ENCODE assay signal across 26 cellular contexts in the genomic region with DNA sequence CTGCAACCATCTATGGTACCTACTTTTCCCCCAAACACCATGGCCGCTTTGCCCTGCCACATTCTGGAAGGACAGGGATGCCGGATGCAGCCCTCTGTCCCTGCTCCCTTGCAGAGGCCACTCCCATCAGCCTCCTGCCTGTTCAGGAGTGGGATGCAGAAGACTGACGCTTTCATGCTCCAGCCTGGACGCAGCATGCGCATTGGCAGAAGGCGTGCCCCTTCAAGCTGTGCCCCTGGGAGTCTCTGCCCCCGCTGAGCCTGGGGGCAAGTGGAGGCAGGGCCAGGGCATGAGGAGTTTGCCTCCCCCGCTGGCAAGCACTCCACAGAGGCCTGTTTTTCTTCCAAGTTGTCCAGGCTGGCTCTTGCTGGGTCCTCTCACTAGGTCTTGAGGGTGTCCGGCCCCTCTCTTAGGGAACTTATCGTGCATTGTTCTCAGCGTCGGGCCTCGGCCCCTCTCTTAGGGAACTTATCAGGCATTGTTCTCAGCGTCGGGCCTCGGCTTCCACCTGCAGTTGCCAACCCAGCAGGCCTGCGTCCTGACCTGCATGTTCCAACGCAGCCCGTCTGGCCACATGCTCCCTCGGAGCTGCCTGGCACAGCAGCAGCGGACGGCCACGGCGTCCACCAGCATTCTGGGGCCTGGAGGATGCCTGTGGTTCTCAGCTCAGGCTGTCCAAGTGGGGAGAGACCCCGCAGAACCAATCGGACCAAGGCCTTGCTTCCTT. TPM values are rescaled to one million over a fixed set of nuclear protein-coding genes. Genes with fewer than 3 reads are reported as not detected.
DNase-seq lines count a peak whose midpoint lies in the region; ATAC-seq, FAIRE-seq and TF ChIP-seq lines count a peak whose summit lies in the region.
"Had no signal": no experiment of that assay in that cellular context is flagged by ENCODE, and none has a peak within 500 bp of the region (broad histone marks: within the 10 kb centered on the region; RNA-seq: fewer than 3 reads in every experiment).

No MANE protein-coding gene starts in this region.

- no peak overlapping the region for H3K4me2 ChIP-seq in HepG2 (ENCODE audit: low read depth, low read length)
- H3K4me2 ChIP-seq: PC-9 had no signal

- no peak for FAIRE-seq in HepG2 (lab: Jason Lieb, UNC)

- no peak for TF ChIP-seq EP300 in HepG2 (IDR thresholded peaks at IDR 0.05; ENCODE audit: low read depth in 2 of 2, low read length in 2 of 2)
- no peak for TF ChIP-seq EP300 in HepG2 (CRISPR knock-in tag; IDR thresholded peaks at IDR 0.05; ENCODE audit: borderline replicate concordance)
- TF ChIP-seq EP300 in stomach (IDR thresholded peaks at IDR 0.05) = no peak

- no peak for ATAC-seq in activated T-cell treated with anti-CD3 and anti-CD28 coated beads, Interleukin-2, amount 50 U/mL, for 4 hours
- no peak for ATAC-seq in HepG2
- ATAC-seq: Right ventricle myocardium inferior had no signal

- intact Hi-C loops in HepG2 (cut with micrococcal nuclease; ENCODE audit: unreplicated experiment) (no loop called here), stomach (cut with DNase I; ENCODE audit: low total_unique reads) (loop anchor here (10.0 kb wide), 1 partner anchor 195 kb away; no protein-coding TSS in a partner anchor)

- CTCF ChIA-PET in HepG2 (lab: Yijun Ruan, JAX; ENCODE audit: low intra/inter-chr PET ratio, low total read pairs) = no interaction called here

- no peaks in the 10 kb centered on the region for H4K20me1 ChIP-seq in HepG2 (ENCODE audit: insufficient read depth, low read length)

- H3K4me1 Mint-ChIP-seq in activated T-cell treated with anti-CD3 and anti-CD28 coated beads, Interleukin-2, amount 50 U/mL, for 4 hours (ENCODE audit: low read depth) = no peaks in the 10 kb centered on the region
- H3K4me1 Mint-ChIP-seq: CD14-positive monocyte, immature natural killer cell had no signal

- no peaks in the 10 kb centered on the region for H3K36me3 Mint-ChIP-seq in activated T-cell treated with anti-CD3 and anti-CD28 coated beads, Interleukin-2, amount 50 U/mL, for 4 hours (ENCODE audit: insufficient read depth)
- H3K36me3 Mint-ChIP-seq: CD14-positive monocyte had no signal

- H3K4me3 Mint-ChIP-seq in activated T-cell treated with anti-CD3 and anti-CD28 coated beads, Interleukin-2, amount 50 U/mL, for 4 hours = no peak overlapping the region
- H3K4me3 Mint-ChIP-seq: CD14-positive monocyte, HFFc6, immature natural killer cell had no signal

- no peaks in the 10 kb centered on the region for H3K9me3 Mint-ChIP-seq in activated T-cell treated with anti-CD3 and anti-CD28 coated beads, Interleukin-2, amount 50 U/mL, for 4 hours
- H3K9me3 Mint-ChIP-seq: HFFc6, immature natural killer cell had no signal

- H3K27ac ChIP-seq in HepG2 (ENCODE audit: extremely low read length, insufficient read depth, low read length) (no peak overlapping the region), stomach (no peak overlapping the region)
- H3K27ac ChIP-seq: ascending aorta, cardiac muscle cell, coronary artery, epithelial cell of prostate, neutrophil, PC-9 had no signal

- TF ChIP-seq RAD21 in HepG2 (CRISPR knock-in tag; IDR thresholded peaks at IDR 0.05) = no peak

- no peak for TF ChIP-seq POLR2A in HepG2 (IDR thresholded peaks at IDR 0.05; ENCODE audit: insufficient read depth in 1 of 2, low read depth in 2 of 2, low read length in 2 of 2)
- no peak for TF ChIP-seq POLR2A in stomach (IDR thresholded peaks at IDR 0.05)

- H3K79me2 ChIP-seq in HepG2 (ENCODE audit: insufficient read depth, low read length) = no peaks in the 10 kb centered on the region

- no peak overlapping the region for H3K9ac ChIP-seq in HepG2 (ENCODE audit: insufficient read depth, low read depth, low read length)

- in situ Hi-C loops in HepG2 (cut with HindIII; ENCODE audit: extremely low pct_ligation_motif_present, low pct_unique_long_range_greater_than_20kb) = no loop called here

- H3K27me3 ChIP-seq in HepG2 (ENCODE audit: control insufficient read depth in 1 of 2, insufficient read depth in 2 of 2, low read length in 2 of 2) = no peaks in the 10 kb centered on the region; a peak in 1 of 5 replicates
- H3K27me3 ChIP-seq in stomach = peaks cover 0 to 14% (median 0%) of the 10 kb centered on the region in 3 donors
- no peaks in the 10 kb centered on the region for H3K27me3 ChIP-seq in H7 (ENCODE audit: control insufficient read depth, insufficient read depth, low read length)
- H3K27me3 ChIP-seq: ascending aorta, cardiac muscle cell had no signal

- POLR2A ChIA-PET in HepG2 (lab: Yijun Ruan, JAX) = no interaction called here

- H3K4me3 ChIP-seq in HepG2 (replicated peaks in 1 of 3; ENCODE audit: insufficient read depth in 1 of 3, low read depth in 2 of 3, low read length in 3 of 3) = no peak overlapping the region
- H3K4me3 ChIP-seq in stomach = no peak overlapping the region
- no peak overlapping the region for H3K4me3 ChIP-seq in H7 (ENCODE audit: insufficient read depth, low read depth, low read length)
- H3K4me3 ChIP-seq: ascending aorta, cardiac muscle cell, coronary artery, PC-9 had no signal

- BruUV-seq in HepG2 (replicated peaks; lab: Mats Ljungman, UMichigan) = no TSS peak

- TF ChIP-seq CTCF in HepG2 (CRISPR knock-in tag; IDR thresholded peaks at IDR 0.05) (no peak), stomach (IDR thresholded peaks at IDR 0.05) (no peak)

- H3K9me3 ChIP-seq in HepG2 (ENCODE audit: low read length) = no peaks in the 10 kb centered on the region
- H3K9me3 ChIP-seq in stomach = no peaks in the 10 kb centered on the region
- H3K9me3 ChIP-seq: ascending aorta, neutrophil had no signal

- WGBS in HepG2 (ENCODE audit: low lambda C conversion rate) = 96% methylated on average over 10 of the region's 26 CpGs
- 85 to 90% (median 89%) methylated on average over 19 to 26 of the region's 26 CpGs for WGBS in stomach, 5 donors

- H3K27me3 Mint-ChIP-seq in activated T-cell treated with anti-CD3 and anti-CD28 coated beads, Interleukin-2, amount 50 U/mL, for 4 hours (ENCODE audit: low read depth) = peaks cover 6% of the 10 kb centered on the region

- H3K4me1 ChIP-seq in HepG2 (ENCODE audit: insufficient read depth, low read length) = no peaks in the 10 kb centered on the region
- H3K4me1 ChIP-seq in stomach = no peaks in the 10 kb centered on the region
- H3K4me1 ChIP-seq: ascending aorta had no signal

- peak; percentile 5 for DNase-seq in activated T-cell treated with anti-CD3 and anti-CD28 coated beads, Interleukin-2, amount 50 U/mL, for 1 hour
- DNase-seq in activated T-cell treated with anti-CD3 and anti-CD28 coated beads, Interleukin-2, amount 50 U/mL, for 4 hours = no peak
- DNase-seq in NCI-H1417 treated with DMSO at 0.1 percent for 48 hours (lab: John Stamatoyannopoulos, UW) (peak; percentile 10), HepG2 (ENCODE audit: low spot score) (no peak), stomach (peak; percentile 17), AG20443 (ENCODE audit: low spot score) (no peak), H7 (no peak)
- no peak for DNase-seq in activated CD4-positive, CD25-positive, alpha-beta regulatory T cell (lab: John Stamatoyannopoulos, UW)
- DNase-seq: activated gamma-delta T cell treated with Interleukin-2 at 50 U/mL for 16 hours; effector CD8-positive, alpha-beta T cell; HFFc6; hypothalamus; immature natural killer cell; NCI-H1048; NCI-H187 treated with DMSO at 0.1 percent for 48 hours; NCI-H526 treated with DMSO at 0.1 percent for 48 hours; PC-9; stimulated activated CD4-positive, alpha-beta T cell treated with anti-CD3 and anti-CD28 coated beads, Interleukin-4, amount 100 ng/mL, for 24 hours; trophoblast cell had no signal

- H2AFZ ChIP-seq in HepG2 (ENCODE audit: low read length) = no peak overlapping the region
- H2AFZ ChIP-seq: PC-9 had no signal

- H3K36me3 ChIP-seq in HepG2 (replicated peaks in 1 of 2; ENCODE audit: control insufficient read depth in 1 of 2, insufficient read depth in 2 of 2, low read length in 2 of 2) = peaks cover 16 to 23% of the 10 kb centered on the region in 2 experiments; a peak in 4 of 5 replicates
- peaks cover 0 to 32% (median 0%) of the 10 kb centered on the region in 4 donors for H3K36me3 ChIP-seq in stomach
- no peaks in the 10 kb centered on the region for H3K36me3 ChIP-seq in H7 (replicated peaks; ENCODE audit: control insufficient read depth, insufficient read depth, low read length)
- H3K36me3 ChIP-seq: ascending aorta, cardiac muscle cell, neutrophil had no signal

RNA-seq across cellular contexts. Expression of a gene that starts 14.6 kb away (rescaled TPM):
- total RNA-seq in activated T-cell treated with anti-CD3 and anti-CD28 coated beads, Interleukin-2, amount 50 U/mL, for 4 hours = 100 to 1,000 TPM; 229 to 264 (median 233) TPM
- total RNA-seq in HepG2 (2016; rRNA removed; fragmentation: Illumina TruSeq; extraction: Trizol) = 41.2 and 72.5 TPM in 2 replicates
- 21.5 and 21.7 TPM in 2 replicates for total RNA-seq in HepG2 (2016; cell fraction: cytosol; rRNA removed; fragmentation: Illumina TruSeq; extraction: Trizol; ENCODE audit: low read depth)
- 44.9 and 72.9 TPM in 2 replicates for total RNA-seq in HepG2 (2016; cell fraction: insoluble cytoplasmic fraction; rRNA removed; fragmentation: Illumina TruSeq; extraction: Trizol)
- 29.4 and 29.6 TPM in 2 replicates for total RNA-seq in HepG2 (2016; cell fraction: membrane; rRNA removed; fragmentation: Illumina TruSeq; extraction: Trizol)
- 43.1 and 47.7 TPM in 2 replicates for total RNA-seq in HepG2 (2016; cell fraction: nucleus; rRNA removed; fragmentation: Illumina TruSeq; extraction: Trizol)
- 80.0 and 108 TPM in 2 replicates for polyA plus RNA-seq in HepG2 (2011; rRNA removed)
- 70.8 and 71.1 TPM in 2 replicates for polyA plus RNA-seq in HepG2 (2011; cell fraction: cytosol; rRNA removed)
- 95.5 and 97.7 TPM in 2 replicates for polyA plus RNA-seq in HepG2 (2011; cell fraction: nucleus; rRNA removed)
- 77.4 and 94.8 TPM in 2 replicates for polyA plus RNA-seq in HepG2 (2012)
- polyA plus RNA-seq in HepG2 (2016; cell fraction: cytosol; fragmentation: Illumina TruSeq; extraction: Trizol; ENCODE audit: low read depth) = 43.0 and 50.4 TPM in 2 replicates
- 177 and 178 TPM in 2 replicates for polyA plus RNA-seq in HepG2 (2016; cell fraction: insoluble cytoplasmic fraction; fragmentation: Illumina TruSeq; extraction: Trizol; ENCODE audit: low read depth)
- 42.8 and 43.9 TPM in 2 replicates for polyA plus RNA-seq in HepG2 (2016; cell fraction: membrane; fragmentation: Illumina TruSeq; extraction: Trizol; ENCODE audit: low read depth)
- 92.5 and 99.3 TPM in 2 replicates for polyA plus RNA-seq in HepG2 (2016; cell fraction: nucleus; fragmentation: Illumina TruSeq; extraction: Trizol; ENCODE audit: insufficient read depth, low read depth)
- polyA minus RNA-seq in HepG2 (2011; rRNA and poly(A)+ RNA removed; ENCODE audit: low replicate concordance) = 12.8 and 30.9 TPM in 2 replicates
- polyA minus RNA-seq in HepG2 (2011; cell fraction: cytosol; rRNA and poly(A)+ RNA removed) = 23.8 and 31.7 TPM in 2 replicates
- 50.7 and 51.6 TPM in 2 replicates for polyA minus RNA-seq in HepG2 (2011; cell fraction: nucleus; rRNA and poly(A)+ RNA removed)
- 10 to 100 TPM in 4 of 5 donors, 1 to 10 TPM in 1; 3.5 to 75.6 (median 32.1) TPM for total RNA-seq in stomach
- 10 to 100 TPM; 58.9 to 61.7 (median 59.1) TPM for polyA plus RNA-seq in stomach
- 32.3 and 35.5 TPM in 2 replicates for total RNA-seq in H7 (2014; rRNA removed; shearing (Covaris generic))

RNA-seq across cellular contexts. Expression of a gene that starts 32.3 kb away (rescaled TPM):
- total RNA-seq in activated T-cell treated with anti-CD3 and anti-CD28 coated beads, Interleukin-2, amount 50 U/mL, for 4 hours = 10 to 100 TPM; 51.8 to 68.1 (median 55.2) TPM
- total RNA-seq in HepG2 (2016; rRNA removed; fragmentation: Illumina TruSeq; extraction: Trizol) = 31.6 and 63.0 TPM in 2 replicates
- total RNA-seq in HepG2 (2016; cell fraction: cytosol; rRNA removed; fragmentation: Illumina TruSeq; extraction: Trizol; ENCODE audit: low read depth) = 25.6 and 30.5 TPM in 2 replicates
- total RNA-seq in HepG2 (2016; cell fraction: insoluble cytoplasmic fraction; rRNA removed; fragmentation: Illumina TruSeq; extraction: Trizol) = 31.1 and 66.3 TPM in 2 replicates
- total RNA-seq in HepG2 (2016; cell fraction: membrane; rRNA removed; fragmentation: Illumina TruSeq; extraction: Trizol) = 32.0 and 35.3 TPM in 2 replicates
- total RNA-seq in HepG2 (2016; cell fraction: nucleus; rRNA removed; fragmentation: Illumina TruSeq; extraction: Trizol) = 52.7 and 62.7 TPM in 2 replicates
- 56.6 and 66.1 TPM in 2 replicates for polyA plus RNA-seq in HepG2 (2011; rRNA removed)
- 58.8 and 79.4 TPM in 2 replicates for polyA plus RNA-seq in HepG2 (2011; cell fraction: cytosol; rRNA removed)
- polyA plus RNA-seq in HepG2 (2011; cell fraction: nucleus; rRNA removed) = 21.8 and 28.5 TPM in 2 replicates
- polyA plus RNA-seq in HepG2 (2012) = 38.2 and 44.5 TPM in 2 replicates
- 19.0 and 26.3 TPM in 2 replicates for polyA plus RNA-seq in HepG2 (2016; cell fraction: cytosol; fragmentation: Illumina TruSeq; extraction: Trizol; ENCODE audit: low read depth)
- 29.3 and 32.0 TPM in 2 replicates for polyA plus RNA-seq in HepG2 (2016; cell fraction: insoluble cytoplasmic fraction; fragmentation: Illumina TruSeq; extraction: Trizol; ENCODE audit: low read depth)
- 23.0 and 24.1 TPM in 2 replicates for polyA plus RNA-seq in HepG2 (2016; cell fraction: membrane; fragmentation: Illumina TruSeq; extraction: Trizol; ENCODE audit: low read depth)
- polyA plus RNA-seq in HepG2 (2016; cell fraction: nucleus; fragmentation: Illumina TruSeq; extraction: Trizol; ENCODE audit: insufficient read depth, low read depth) = 81.3 and 91.5 TPM in 2 replicates
- 31.0 and 35.1 TPM in 2 replicates for polyA minus RNA-seq in HepG2 (2011; rRNA and poly(A)+ RNA removed; ENCODE audit: low replicate concordance)
- 19.4 and 21.8 TPM in 2 replicates for polyA minus RNA-seq in HepG2 (2011; cell fraction: cytosol; rRNA and poly(A)+ RNA removed)
- 64.9 and 77.1 TPM in 2 replicates for polyA minus RNA-seq in HepG2 (2011; cell fraction: nucleus; rRNA and poly(A)+ RNA removed)
- 100 to 1,000 TPM in 1 of 5 donors, 10 to 100 TPM in 4; 71.7 to 184 (median 86.9) TPM for total RNA-seq in stomach
- polyA plus RNA-seq in stomach = 10 to 100 TPM; 37.4 to 67.2 (median 62.9) TPM
- 52.2 and 55.5 TPM in 2 replicates for total RNA-seq in H7 (2014; rRNA removed; shearing (Covaris generic))

RNA-seq across cellular contexts. Expression of a gene that starts 57.8 kb away (rescaled TPM):
- 10 to 100 TPM; 79.7 to 94.4 (median 88.0) TPM for total RNA-seq in activated T-cell treated with anti-CD3 and anti-CD28 coated beads, Interleukin-2, amount 50 U/mL, for 4 hours
- 12.8 and 13.7 TPM in 2 replicates for total RNA-seq in HepG2 (2016; rRNA removed; fragmentation: Illumina TruSeq; extraction: Trizol)
- 4.3 and 5.4 TPM in 2 replicates for total RNA-seq in HepG2 (2016; cell fraction: cytosol; rRNA removed; fragmentation: Illumina TruSeq; extraction: Trizol; ENCODE audit: low read depth)
- 12.1 and 12.6 TPM in 2 replicates for total RNA-seq in HepG2 (2016; cell fraction: insoluble cytoplasmic fraction; rRNA removed; fragmentation: Illumina TruSeq; extraction: Trizol)
- 7.0 and 7.9 TPM in 2 replicates for total RNA-seq in HepG2 (2016; cell fraction: membrane; rRNA removed; fragmentation: Illumina TruSeq; extraction: Trizol)
- 10.5 and 11.5 TPM in 2 replicates for total RNA-seq in HepG2 (2016; cell fraction: nucleus; rRNA removed; fragmentation: Illumina TruSeq; extraction: Trizol)
- polyA plus RNA-seq in HepG2 (2011; rRNA removed) = 11.2 and 13.3 TPM in 2 replicates
- 10.0 and 13.2 TPM in 2 replicates for polyA plus RNA-seq in HepG2 (2011; cell fraction: cytosol; rRNA removed)
- polyA plus RNA-seq in HepG2 (2011; cell fraction: nucleus; rRNA removed) = 4.9 and 5.5 TPM in 2 replicates
- 11.0 and 11.8 TPM in 2 replicates for polyA plus RNA-seq in HepG2 (2012)
- polyA plus RNA-seq in HepG2 (2016; cell fraction: cytosol; fragmentation: Illumina TruSeq; extraction: Trizol; ENCODE audit: low read depth) = 0.72 and 0.77 TPM in 2 replicates
- 13.1 and 14.5 TPM in 2 replicates for polyA plus RNA-seq in HepG2 (2016; cell fraction: insoluble cytoplasmic fraction; fragmentation: Illumina TruSeq; extraction: Trizol; ENCODE audit: low read depth)
- 4.8 TPM in 2 replicates for polyA plus RNA-seq in HepG2 (2016; cell fraction: membrane; fragmentation: Illumina TruSeq; extraction: Trizol; ENCODE audit: low read depth)
- 14.6 and 15.9 TPM in 2 replicates for polyA plus RNA-seq in HepG2 (2016; cell fraction: nucleus; fragmentation: Illumina TruSeq; extraction: Trizol; ENCODE audit: insufficient read depth, low read depth)
- 12.6 and 31.1 TPM in 2 replicates for polyA minus RNA-seq in HepG2 (2011; rRNA and poly(A)+ RNA removed; ENCODE audit: low replicate concordance)
- polyA minus RNA-seq in HepG2 (2011; cell fraction: cytosol; rRNA and poly(A)+ RNA removed) = 16.8 and 17.1 TPM in 2 replicates
- polyA minus RNA-seq in HepG2 (2011; cell fraction: nucleus; rRNA and poly(A)+ RNA removed) = 15.8 and 18.3 TPM in 2 replicates
- total RNA-seq in stomach = 10 to 100 TPM; 20.7 to 57.1 (median 35.1) TPM
- 10 to 100 TPM in 1 of 3 donors, 1 to 10 TPM in 2; 4.7 to 11.8 (median 9.0) TPM for polyA plus RNA-seq in stomach
- 45.8 and 64.9 TPM in 2 replicates for total RNA-seq in H7 (2014; rRNA removed; shearing (Covaris generic))

Comparison
In these comparisons a context has a peak if more than half of its experiments do, and no peak if none do; other contexts are left out.
1. DNase-seq: peak in activated T-cell treated with anti-CD3 and anti-CD28 coated beads, Interleukin-2, amount 50 U/mL, for 1 hour (single experiment), NCI-H1417 treated with DMSO at 0.1 percent for 48 hours (single experiment) and stomach (single experiment); none in activated T-cell treated with anti-CD3 and anti-CD28 coated beads, Interleukin-2, amount 50 U/mL, for 4 hours (single experiment), HepG2 (single experiment), AG20443 (single experiment), activated CD4-positive, CD25-positive, alpha-beta regulatory T cell (0 of 4) and H7 (single experiment).